In the genomic region with DNA sequence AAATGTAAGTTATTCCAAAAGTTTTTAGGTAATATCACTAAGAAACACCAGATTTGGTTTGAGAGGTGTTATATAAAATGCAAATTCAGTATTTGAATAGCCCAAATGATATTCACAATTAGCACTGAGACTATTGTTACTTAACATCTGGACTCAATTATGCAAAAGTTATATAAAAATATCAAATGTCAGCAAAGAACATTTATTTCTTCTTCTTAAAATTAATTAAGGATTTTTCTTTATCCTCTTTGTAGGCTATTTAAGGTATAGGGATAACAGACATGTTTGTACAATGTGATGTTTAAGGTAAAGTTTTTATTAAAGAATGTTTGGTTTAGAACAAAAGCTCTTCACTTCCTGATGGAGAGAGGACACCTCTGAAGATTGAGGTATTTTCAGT, we compare ENCODE assay signal across 7 cellular contexts.
"Had no signal": no experiment of that assay in that cellular context is flagged by ENCODE, and none has a peak within 500 bp of the region (broad histone marks: within the 10 kb centered on the region; RNA-seq: fewer than 3 reads in every experiment).

No MANE protein-coding gene starts in this region.

- H2AFZ ChIP-seq: GM23338 had no signal

- FAIRE-seq: HTR-8/SVneo had no signal

- H3K9me3 ChIP-seq: HAP-1 had no signal

- ATAC-seq: GM23338, HCT116 had no signal

- H3K4me2 ChIP-seq: GM23338 had no signal

- DNase-seq: H7, HFFc6, KG1 had no signal

- H3K36me3 ChIP-seq: HAP-1 had no signal

- H3K4me3 ChIP-seq: GM23338, HAP-1 had no signal

- H3K4me1 ChIP-seq: HAP-1 had no signal
